In genomic region chr14:100022772-100023451, GRCh38 we compare ENCODE assay signal across 1 cellular context.
TF ChIP-seq lines count a peak whose summit lies in the region.

No MANE protein-coding gene starts in this region.

TF ChIP-seq in HEK293, 187 proteins besides CTCF, POLR2A, EP300 and RAD21 (continued from another document):
- peak; percentile 62; the same call in 1 of the 2 replicates for TF ChIP-seq ZFP3 (tag by site-specific recombination; IDR thresholded peaks at IDR 0.05; ENCODE audit: low read depth)
- peak; percentile 81 for TF ChIP-seq ZNF366 (tag by site-specific recombination; conservative IDR thresholded peaks at IDR 0.05)
- TF ChIP-seq RBAK (tag by site-specific recombination; IDR thresholded peaks at IDR 0.05) = no peak
- peak; percentile 80; the same call in 1 of the 2 replicates for TF ChIP-seq TRIM28 (IDR thresholded peaks at IDR 0.05; ENCODE audit: borderline replicate concordance, low read length)
- no peak for TF ChIP-seq ZNF426 (tag by site-specific recombination; IDR thresholded peaks at IDR 0.05)
- peak; percentile 87 for TF ChIP-seq ATF2 (tag by site-specific recombination; IDR thresholded peaks at IDR 0.05; ENCODE audit: low read depth)
- TF ChIP-seq ZNF16 (tag by site-specific recombination; IDR thresholded peaks at IDR 0.05; ENCODE audit: low read depth) = no peak
- no peak for TF ChIP-seq ZNF513 (tag by site-specific recombination; IDR thresholded peaks at IDR 0.05)
- no peak for TF ChIP-seq ZNF777 (tag by site-specific recombination; IDR thresholded peaks at IDR 0.05; ENCODE audit: borderline replicate concordance)
- TF ChIP-seq ZNF791 (tag by site-specific recombination; IDR thresholded peaks at IDR 0.05) = no peak
- TF ChIP-seq ZFP37 (tag by site-specific recombination; IDR thresholded peaks at IDR 0.05) = no peak
- no peak for TF ChIP-seq ZNF830 (tag by site-specific recombination; IDR thresholded peaks at IDR 0.05; ENCODE audit: low read depth)
- TF ChIP-seq SCRT1 (tag by site-specific recombination; IDR thresholded peaks at IDR 0.05; ENCODE audit: borderline replicate concordance) = peak; percentile 94
- no peak for TF ChIP-seq ZNF221 (tag by site-specific recombination; IDR thresholded peaks at IDR 0.05; ENCODE audit: borderline replicate concordance)
- TF ChIP-seq SP2 (tag by site-specific recombination; IDR thresholded peaks at IDR 0.05) = peak; percentile 36
- TF ChIP-seq FEZF1 (tag by site-specific recombination; IDR thresholded peaks at IDR 0.05) = peak; percentile 86
- TF ChIP-seq ZNF549 (tag by site-specific recombination; IDR thresholded peaks at IDR 0.05) = no peak
- no peak for TF ChIP-seq ZNF529 (tag by site-specific recombination; IDR thresholded peaks at IDR 0.05; ENCODE audit: insufficient replicate concordance)
- TF ChIP-seq ZNF214 (tag by site-specific recombination; IDR thresholded peaks at IDR 0.05; ENCODE audit: borderline replicate concordance) = no peak
- peak; percentile 90; the same call in 1 of the 2 replicates for TF ChIP-seq ZNF391 (tag by site-specific recombination; IDR thresholded peaks at IDR 0.05; ENCODE audit: borderline replicate concordance, low read depth)
- TF ChIP-seq PRDM4 (tag by site-specific recombination; IDR thresholded peaks at IDR 0.05) = peak; percentile 87
- TF ChIP-seq ZNF704 (tag by site-specific recombination; IDR thresholded peaks at IDR 0.05) = no peak
- TF ChIP-seq ZNF600 (tag by site-specific recombination; IDR thresholded peaks at IDR 0.05) = peak; percentile 91
- TF ChIP-seq ZNF146 (tag by site-specific recombination; IDR thresholded peaks at IDR 0.05) = 0 out of 2 replicates have a peak, but pooled peaks have one; percentile 13
- TF ChIP-seq MEIS1 (CRISPR knock-in tag; IDR thresholded peaks at IDR 0.05; ENCODE audit: borderline replicate concordance) = no peak
- peak; percentile 82 for TF ChIP-seq ZNF2 (tag by site-specific recombination; IDR thresholded peaks at IDR 0.05)
- peak; percentile 60; the same call in 1 of the 2 replicates for TF ChIP-seq ZNF501 (tag by site-specific recombination; IDR thresholded peaks at IDR 0.05)
- TF ChIP-seq KLF8 (tag by site-specific recombination; IDR thresholded peaks at IDR 0.05) = peak; percentile 85
- peak; percentile 77 for TF ChIP-seq ZBTB44 (tag by site-specific recombination; IDR thresholded peaks at IDR 0.05)
- no peak for TF ChIP-seq ZNF133 (tag by site-specific recombination; IDR thresholded peaks at IDR 0.05)
